Comparison of ENCODE assay signal across 2 cellular contexts in the genomic region with DNA sequence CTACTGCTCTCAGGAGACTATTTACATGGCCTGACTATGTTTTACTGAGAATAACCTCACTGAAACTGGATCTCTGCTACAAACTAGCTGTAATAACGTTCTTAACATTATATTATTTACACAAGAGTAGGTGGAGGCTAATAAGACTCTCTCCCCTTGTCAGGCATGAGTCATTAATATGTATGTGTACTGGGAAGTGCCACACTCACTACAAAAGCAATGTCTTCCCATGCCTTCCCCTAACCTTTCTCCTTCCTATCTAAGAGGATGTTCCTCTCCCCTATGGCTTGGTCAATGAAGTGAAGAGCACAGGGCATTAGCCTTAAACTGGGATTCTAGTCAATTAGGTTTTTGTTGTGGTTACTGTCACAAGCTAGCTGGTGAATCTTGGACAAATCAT.
A peak's percentile ranks its signal among the peaks of the same experiment; 100 is the strongest.
TF ChIP-seq lines count a peak whose summit lies in the region.

No MANE protein-coding gene starts in this region.

TF ChIP-seq in GM23338, 12 proteins besides CTCF, POLR2A, EP300 and RAD21:
- TF ChIP-seq, protein P1, sequence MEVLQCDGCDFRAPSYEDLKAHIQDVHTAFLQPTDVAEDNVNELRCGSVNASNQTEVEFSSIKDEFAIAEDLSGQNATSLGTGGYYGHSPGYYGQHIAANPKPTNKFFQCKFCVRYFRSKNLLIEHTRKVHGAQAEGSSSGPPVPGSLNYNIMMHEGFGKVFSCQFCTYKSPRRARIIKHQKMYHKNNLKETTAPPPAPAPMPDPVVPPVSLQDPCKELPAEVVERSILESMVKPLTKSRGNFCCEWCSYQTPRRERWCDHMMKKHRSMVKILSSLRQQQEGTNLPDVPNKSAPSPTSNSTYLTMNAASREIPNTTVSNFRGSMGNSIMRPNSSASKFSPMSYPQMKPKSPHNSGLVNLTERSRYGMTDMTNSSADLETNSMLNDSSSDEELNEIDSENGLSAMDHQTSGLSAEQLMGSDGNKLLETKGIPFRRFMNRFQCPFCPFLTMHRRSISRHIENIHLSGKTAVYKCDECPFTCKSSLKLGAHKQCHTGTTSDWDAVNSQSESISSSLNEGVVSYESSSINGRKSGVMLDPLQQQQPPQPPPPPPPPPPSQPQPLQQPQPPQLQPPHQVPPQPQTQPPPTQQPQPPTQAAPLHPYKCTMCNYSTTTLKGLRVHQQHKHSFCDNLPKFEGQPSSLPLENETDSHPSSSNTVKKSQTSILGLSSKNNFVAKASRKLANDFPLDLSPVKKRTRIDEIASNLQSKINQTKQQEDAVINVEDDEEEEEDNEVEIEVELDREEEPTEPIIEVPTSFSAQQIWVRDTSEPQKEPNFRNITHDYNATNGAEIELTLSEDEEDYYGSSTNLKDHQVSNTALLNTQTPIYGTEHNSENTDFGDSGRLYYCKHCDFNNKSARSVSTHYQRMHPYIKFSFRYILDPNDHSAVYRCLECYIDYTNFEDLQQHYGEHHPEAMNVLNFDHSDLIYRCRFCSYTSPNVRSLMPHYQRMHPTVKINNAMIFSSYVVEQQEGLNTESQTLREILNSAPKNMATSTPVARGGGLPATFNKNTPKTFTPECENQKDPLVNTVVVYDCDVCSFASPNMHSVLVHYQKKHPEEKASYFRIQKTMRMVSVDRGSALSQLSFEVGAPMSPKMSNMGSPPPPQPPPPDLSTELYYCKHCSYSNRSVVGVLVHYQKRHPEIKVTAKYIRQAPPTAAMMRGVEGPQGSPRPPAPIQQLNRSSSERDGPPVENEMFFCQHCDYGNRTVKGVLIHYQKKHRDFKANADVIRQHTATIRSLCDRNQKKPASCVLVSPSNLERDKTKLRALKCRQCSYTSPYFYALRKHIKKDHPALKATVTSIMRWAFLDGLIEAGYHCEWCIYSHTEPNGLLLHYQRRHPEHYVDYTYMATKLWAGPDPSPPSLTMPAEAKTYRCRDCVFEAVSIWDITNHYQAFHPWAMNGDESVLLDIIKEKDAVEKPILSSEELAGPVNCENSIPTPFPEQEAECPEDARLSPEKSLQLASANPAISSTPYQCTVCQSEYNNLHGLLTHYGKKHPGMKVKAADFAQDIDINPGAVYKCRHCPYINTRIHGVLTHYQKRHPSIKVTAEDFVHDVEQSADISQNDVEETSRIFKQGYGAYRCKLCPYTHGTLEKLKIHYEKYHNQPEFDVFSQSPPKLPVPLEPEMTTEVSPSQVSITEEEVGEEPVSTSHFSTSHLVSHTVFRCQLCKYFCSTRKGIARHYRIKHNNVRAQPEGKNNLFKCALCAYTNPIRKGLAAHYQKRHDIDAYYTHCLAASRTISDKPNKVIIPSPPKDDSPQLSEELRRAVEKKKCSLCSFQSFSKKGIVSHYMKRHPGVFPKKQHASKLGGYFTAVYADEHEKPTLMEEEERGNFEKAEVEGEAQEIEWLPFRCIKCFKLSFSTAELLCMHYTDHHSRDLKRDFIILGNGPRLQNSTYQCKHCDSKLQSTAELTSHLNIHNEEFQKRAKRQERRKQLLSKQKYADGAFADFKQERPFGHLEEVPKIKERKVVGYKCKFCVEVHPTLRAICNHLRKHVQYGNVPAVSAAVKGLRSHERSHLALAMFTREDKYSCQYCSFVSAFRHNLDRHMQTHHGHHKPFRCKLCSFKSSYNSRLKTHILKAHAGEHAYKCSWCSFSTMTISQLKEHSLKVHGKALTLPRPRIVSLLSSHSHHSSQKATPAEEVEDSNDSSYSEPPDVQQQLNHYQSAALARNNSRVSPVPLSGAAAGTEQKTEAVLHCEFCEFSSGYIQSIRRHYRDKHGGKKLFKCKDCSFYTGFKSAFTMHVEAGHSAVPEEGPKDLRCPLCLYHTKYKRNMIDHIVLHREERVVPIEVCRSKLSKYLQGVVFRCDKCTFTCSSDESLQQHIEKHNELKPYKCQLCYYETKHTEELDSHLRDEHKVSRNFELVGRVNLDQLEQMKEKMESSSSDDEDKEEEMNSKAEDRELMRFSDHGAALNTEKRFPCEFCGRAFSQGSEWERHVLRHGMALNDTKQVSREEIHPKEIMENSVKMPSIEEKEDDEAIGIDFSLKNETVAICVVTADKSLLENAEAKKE (CRISPR knock-in tag; IDR thresholded peaks at IDR 0.05): peak; percentile 49; the same call in 1 of the 2 replicates
- no peak for TF ChIP-seq JUNB (IDR thresholded peaks at IDR 0.05; ENCODE audit: unreplicated experiment)

TF ChIP-seq in endothelial cell of umbilical vein, 7 proteins besides CTCF, POLR2A, EP300 and RAD21:
- TF ChIP-seq MYC (IDR thresholded peaks at IDR 0.05; ENCODE audit: low read depth, low read length) (no peak), GATA2 (IDR thresholded peaks at IDR 0.05; ENCODE audit: insufficient read depth, insufficient read length, low read depth, low read length) (peak; percentile 45), JUN (IDR thresholded peaks at IDR 0.05; ENCODE audit: borderline replicate concordance, insufficient read depth, insufficient read length, low read depth) (peak; percentile 37), FOS (IDR thresholded peaks at IDR 0.05; ENCODE audit: borderline replicate concordance, insufficient read depth, low read length) (peak; percentile 84)
